Comparison of ENCODE assay signal across 8 cellular contexts in the genomic region with DNA sequence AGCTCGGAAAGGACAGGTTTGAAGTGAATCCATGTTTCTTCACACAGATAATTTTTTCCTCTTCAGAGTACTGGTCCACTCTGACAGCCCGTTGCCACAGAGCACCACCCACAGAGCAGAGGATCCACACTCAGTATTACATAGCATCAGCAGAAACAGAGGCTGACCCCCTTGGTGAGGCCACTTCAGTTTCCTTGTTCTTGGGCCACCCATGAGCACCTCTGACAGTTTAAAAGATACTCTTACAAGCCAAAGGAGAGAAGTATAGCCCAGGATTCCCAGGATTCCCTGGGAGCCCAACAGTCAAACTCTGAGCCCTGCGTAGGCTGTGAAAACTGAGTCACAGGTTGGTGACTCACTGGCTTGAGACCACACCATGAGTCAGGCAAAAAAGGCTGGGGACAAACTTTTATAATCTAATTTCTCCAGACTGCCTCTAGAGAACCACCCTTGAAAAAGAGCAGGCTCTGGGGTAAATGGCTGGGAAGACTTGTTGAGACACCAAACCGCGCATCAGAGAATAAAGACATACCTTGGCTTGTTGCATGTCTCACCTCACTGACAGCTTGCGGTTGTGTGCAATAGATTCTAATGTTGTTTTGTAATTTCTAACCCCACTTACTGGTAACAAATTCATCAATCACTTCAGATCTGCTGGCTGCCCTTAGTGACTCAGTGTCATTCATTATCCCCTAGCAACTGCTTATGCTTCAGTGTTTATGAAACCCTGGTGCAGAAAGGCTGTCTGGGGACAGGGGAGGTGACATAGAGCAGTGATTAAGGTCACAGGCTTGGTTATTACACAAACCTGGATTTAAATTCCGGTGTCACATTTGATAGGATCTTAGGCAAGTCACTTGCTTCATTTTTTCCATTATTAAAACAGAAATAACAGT. TPM values are rescaled to one million over a fixed set of nuclear protein-coding genes. Genes with fewer than 3 reads are reported as not detected.
DNase-seq lines count a peak whose midpoint lies in the region; ATAC-seq, FAIRE-seq and TF ChIP-seq lines count a peak whose summit lies in the region.

No MANE protein-coding gene starts in this region.

- peak; percentile 68 for ATAC-seq in GM18868 (IDR thresholded peaks at IDR 0.05; ENCODE audit: unreplicated experiment)
- ATAC-seq in stimulated activated effector memory CD8-positive, alpha-beta T cell treated with anti-CD3 and anti-CD28 coated beads, Interleukin-12 subunit alpha, Interleukin-12 subunit beta, amount 100 ng/mL, for 72 hours: peak; percentile 91
- no peak for ATAC-seq in HG02840 (IDR thresholded peaks at IDR 0.05; ENCODE audit: low FRiP score, unreplicated experiment)

- TF ChIP-seq CTCF in keratinocyte (optimal IDR thresholded peaks at IDR 0.05 in 1 of 3, IDR thresholded peaks at IDR 0.05 in 1 of 3, conservative IDR thresholded peaks at IDR 0.05 in 1 of 3; ENCODE audit: extremely low read depth in 1 of 3, insufficient read depth in 2 of 3, low read length in 3 of 3) (no peak), D721Med (IDR thresholded peaks at IDR 0.05; ENCODE audit: insufficient read depth, missing control alignments) (no peak)

- FAIRE-seq in keratinocyte (lab: Jason Lieb, UNC) (peak; percentile 91), D721Med (lab: Jason Lieb, UNC) (no peak)

- H3K79me2 ChIP-seq in keratinocyte (ENCODE audit: control insufficient read depth, insufficient read depth, low read length): no peaks in the 10 kb centered on the region

- no peaks in the 10 kb centered on the region for H3K9me3 Mint-ChIP-seq in stimulated activated effector memory CD8-positive, alpha-beta T cell treated with anti-CD3 and anti-CD28 coated beads, Interleukin-12 subunit alpha, Interleukin-12 subunit beta, amount 100 ng/mL, for 72 hours

- no peak overlapping the region for H2AFZ ChIP-seq in keratinocyte (ENCODE audit: control insufficient read depth, low read length)

- H3K9ac ChIP-seq in keratinocyte (ENCODE audit: control insufficient read depth, extremely low read depth, insufficient read depth, low read length): peak overlapping the region; percentile 53

- no peaks in the 10 kb centered on the region for H3K9me1 ChIP-seq in keratinocyte (ENCODE audit: control insufficient read depth, extremely low read depth, insufficient read depth, low read length)

- H3K4me1 ChIP-seq in keratinocyte (ENCODE audit: control insufficient read depth, extremely low read depth, insufficient read depth, low read length): peaks cover 51% of the 10 kb centered on the region

- H3K9me3 ChIP-seq in keratinocyte (ENCODE audit: control insufficient read depth, low read depth, low read length): no peaks in the 10 kb centered on the region

- H3K27me3 ChIP-seq in keratinocyte (ENCODE audit: control insufficient read depth, extremely low read depth, insufficient read depth, low read length): no peaks in the 10 kb centered on the region

- H3K4me3 Mint-ChIP-seq in stimulated activated effector memory CD8-positive, alpha-beta T cell treated with anti-CD3 and anti-CD28 coated beads, Interleukin-12 subunit alpha, Interleukin-12 subunit beta, amount 100 ng/mL, for 72 hours: no peak overlapping the region

- DNase-seq in M059J (ENCODE audit: low read depth): peak; percentile 100
- peak; percentile 98 for DNase-seq in amniotic epithelial cell (ENCODE audit: low read depth)
- DNase-seq in keratinocyte (ENCODE audit: low read depth, low spot score): peak; percentile 94
- DNase-seq in stimulated activated effector memory CD8-positive, alpha-beta T cell treated with anti-CD3 and anti-CD28 coated beads, Interleukin-12 subunit alpha, Interleukin-12 subunit beta, amount 100 ng/mL, for 72 hours (ENCODE audit: low spot score in 2 of 2): peak; percentile 21 to 74
- no peak for DNase-seq in D721Med (ENCODE audit: insufficient read length, low spot score)
- no peak for DNase-seq in NCI-H187 (lab: John Stamatoyannopoulos, UW)

- dilution Hi-C loops in keratinocyte (cut with MboI; ENCODE audit: extremely low pct_ligation_motif_present, low sequenced_read_pairs): no loop called here

- H3K4me2 ChIP-seq in keratinocyte (ENCODE audit: control insufficient read depth, extremely low read depth, insufficient read depth, low read depth, low read length): peak overlapping the region; percentile 42

- H3K27ac ChIP-seq in keratinocyte (ENCODE audit: control insufficient read depth, insufficient read depth, low read length): peak overlapping the region; percentile 96

- H3K4me1 Mint-ChIP-seq in stimulated activated effector memory CD8-positive, alpha-beta T cell treated with anti-CD3 and anti-CD28 coated beads, Interleukin-12 subunit alpha, Interleukin-12 subunit beta, amount 100 ng/mL, for 72 hours: peaks cover 27% of the 10 kb centered on the region

- no peaks in the 10 kb centered on the region for H3K36me3 ChIP-seq in keratinocyte (ENCODE audit: control insufficient read depth in 2 of 2, extremely low read depth in 1 of 2, insufficient read depth in 2 of 2, low read length in 2 of 2)

- no peaks in the 10 kb centered on the region for H3K36me3 Mint-ChIP-seq in stimulated activated effector memory CD8-positive, alpha-beta T cell treated with anti-CD3 and anti-CD28 coated beads, Interleukin-12 subunit alpha, Interleukin-12 subunit beta, amount 100 ng/mL, for 72 hours

- H3K27ac Mint-ChIP-seq in stimulated activated effector memory CD8-positive, alpha-beta T cell treated with anti-CD3 and anti-CD28 coated beads, Interleukin-12 subunit alpha, Interleukin-12 subunit beta, amount 100 ng/mL, for 72 hours: peak overlapping the region; percentile 56

- no peak overlapping the region for H3K4me3 ChIP-seq in keratinocyte (ENCODE audit: control insufficient read depth in 2 of 3, extremely low read depth in 1 of 3, insufficient read depth in 2 of 3, low read depth in 1 of 3, low read length in 3 of 3)

- H4K20me1 ChIP-seq in keratinocyte (ENCODE audit: control insufficient read depth, extremely low read depth, insufficient read depth, low read length): no peaks in the 10 kb centered on the region

RNA-seq across cellular contexts. Expression of a gene that starts 56.9 kb away (rescaled TPM):
- total RNA-seq in M059J (2014; rRNA removed; shearing (Covaris generic)): 474 and 507 TPM in 2 replicates
- 126 to 168 TPM (median 143 TPM) in 3 replicates for polyA plus RNA-seq in keratinocyte
- polyA plus RNA-seq in keratinocyte (2011; ENCODE audit: low read depth): 61.9 TPM
- polyA plus RNA-seq in keratinocyte (2011; cell fraction: cytosol; rRNA removed): 77.7 and 94.8 TPM in 2 replicates
- polyA plus RNA-seq in keratinocyte (2011; cell fraction: nucleus; rRNA removed): 145 and 184 TPM in 2 replicates
- 112 and 148 TPM in 2 replicates for polyA plus RNA-seq in keratinocyte (2012; ENCODE audit: low replicate concordance)
- polyA minus RNA-seq in keratinocyte: 143 to 157 TPM (median 154 TPM) in 3 replicates
- polyA minus RNA-seq in keratinocyte (2011; cell fraction: cytosol; rRNA and poly(A)+ RNA removed): 114 TPM
- polyA minus RNA-seq in keratinocyte (2011; cell fraction: nucleus; rRNA and poly(A)+ RNA removed): 89.4 and 205 TPM in 2 replicates

Comparison
In these comparisons a context has a peak if more than half of its experiments do, and no peak if none do; other contexts are left out.
1. DNase-seq: peak in M059J (single experiment), amniotic epithelial cell (single experiment), keratinocyte (single experiment) and stimulated activated effector memory CD8-positive, alpha-beta T cell treated with anti-CD3 and anti-CD28 coated beads, Interleukin-12 subunit alpha, Interleukin-12 subunit beta, amount 100 ng/mL, for 72 hours (2 of 2); none in D721Med (single experiment) and NCI-H187 (0 of 2).